In genomic region chr10:114837690-114838089, GRCh38 we compare ENCODE assay signal across 8 cellular contexts.
"Had no signal": no experiment of that assay in that cellular context is flagged by ENCODE, and none has a peak within 500 bp of the region (broad histone marks: within the 10 kb centered on the region; RNA-seq: fewer than 3 reads in every experiment).

No MANE protein-coding gene starts in this region.

- DNase-seq: GDM1, GF-D8 had no signal

- FAIRE-seq: G401.6, GM12878, GM12891, GM12892, GM18507, GM19239 had no signal

- H3K4me3 ChIP-seq: GM12878 had no signal

- ATAC-seq: GM12878 had no signal
